In genomic region chr3:126493731-126494130, GRCh38 we compare ENCODE assay signal across 1 cellular context.
TF ChIP-seq lines count a peak whose summit lies in the region.

No MANE protein-coding gene starts in this region.

TF ChIP-seq in GM23338, 12 proteins besides CTCF, POLR2A, EP300 and RAD21:
- no peak for TF ChIP-seq EZH2 (IDR thresholded peaks at IDR 0.05; ENCODE audit: low read depth, unreplicated experiment)
- TF ChIP-seq NANOG (IDR thresholded peaks at IDR 0.05; ENCODE audit: borderline replicate concordance) = no peak
- no peak for TF ChIP-seq ZNF462 (CRISPR knock-in tag; IDR thresholded peaks at IDR 0.05)
- TF ChIP-seq JUNB (IDR thresholded peaks at IDR 0.05; ENCODE audit: unreplicated experiment) = no peak
- TF ChIP-seq STAT1 (IDR thresholded peaks at IDR 0.05; ENCODE audit: unreplicated experiment) = no peak
- TF ChIP-seq ZNF114 (CRISPR knock-in tag; IDR thresholded peaks at IDR 0.05) = no peak
TF ChIP-seq in GM23338: peak in this region for 0.
